Comparison of ENCODE assay signal across 1 cellular context in genomic region chr17:28701987-28702751, GRCh38.
TF ChIP-seq lines count a peak whose summit lies in the region.

No MANE protein-coding gene starts in this region.

TF ChIP-seq in GM12878, 131 proteins besides CTCF, POLR2A, EP300 and RAD21:
- TF ChIP-seq TCF3 (IDR thresholded peaks at IDR 0.05; ENCODE audit: borderline replicate concordance, insufficient read depth, low read depth, low read length) (0 out of 2 replicates have a peak, but pooled peaks have one; percentile 7), DPF2 (IDR thresholded peaks at IDR 0.05) (no peak)
